13 cellular contexts compared by ENCODE assay signal in genomic region chr20:49543858-49544437, GRCh38. TPM values are rescaled to one million over a fixed set of nuclear protein-coding genes. Genes with fewer than 3 reads are reported as not detected.
"Had no signal": no experiment of that assay in that cellular context is flagged by ENCODE, and none has a peak within 500 bp of the region (broad histone marks: within the 10 kb centered on the region; RNA-seq: fewer than 3 reads in every experiment).

No MANE protein-coding gene starts in this region.

- H3K4me1 ChIP-seq: left lung, psoas muscle, right lobe of liver, suprapubic skin had no signal

- H3K9me3 ChIP-seq: psoas muscle, right lobe of liver, suprapubic skin had no signal

- H3K36me3 Mint-ChIP-seq: natural killer cell had no signal

- H3K27me3 Mint-ChIP-seq: activated CD8-positive, alpha-beta memory T cell treated with anti-CD3 and anti-CD28 coated beads, Interleukin-2, amount 10 ng/mL, durations not matched to agents 7 days and 5 days had no signal

- H3K4me3 Mint-ChIP-seq: activated CD8-positive, alpha-beta memory T cell treated with anti-CD3 and anti-CD28 coated beads, Interleukin-2, amount 10 ng/mL, durations not matched to agents 7 days and 5 days; memory B cell; natural killer cell; stimulated activated naive CD8-positive, alpha-beta T cell treated with anti-CD3 and anti-CD28 coated beads, Interleukin-15, Interleukin-2, amounts not matched to agents 100 ng/mL and 50 ng/mL, for 24 hours had no signal

- H3K27ac ChIP-seq: left lung, psoas muscle, right lobe of liver, suprapubic skin had no signal

- H3K36me3 ChIP-seq: left lung, right lobe of liver, suprapubic skin had no signal

- DNase-seq: activated CD4-positive, alpha-beta T cell treated with anti-CD3 and anti-CD28 coated beads, Interleukin-2, amount 50 U/mL, for 4 hours; activated CD8-positive, alpha-beta memory T cell treated with anti-CD3 and anti-CD28 coated beads, Interleukin-2, amount 10 ng/mL, durations not matched to agents 7 days and 5 days; activated naive CD4-positive, alpha-beta T cell; activated T-cell treated with anti-CD3 and anti-CD28 coated beads, Interleukin-2, amount 50 U/mL, for 1 hour; left lung; natural killer cell; occipital lobe; psoas muscle; right lobe of liver; T1000 had no signal

- H3K4me3 ChIP-seq: left lung, psoas muscle, right lobe of liver, suprapubic skin had no signal

- H3K27me3 ChIP-seq: left lung, right lobe of liver, suprapubic skin had no signal

- H3K27ac Mint-ChIP-seq: memory B cell, natural killer cell had no signal

RNA-seq across cellular contexts. Expression of gene PTGIS, which starts 24.0 kb away (rescaled TPM):
- total RNA-seq: natural killer cell had no signal
